18 cellular contexts compared by ENCODE assay signal in genomic region chr9:72661401-72662135, GRCh38.
DNase-seq lines count a peak whose midpoint lies in the region; ATAC-seq, FAIRE-seq and TF ChIP-seq lines count a peak whose summit lies in the region.
"Had no signal": no experiment of that assay in that cellular context is flagged by ENCODE, and none has a peak within 500 bp of the region (broad histone marks: within the 10 kb centered on the region; RNA-seq: fewer than 3 reads in every experiment).

No MANE protein-coding gene starts in this region.

- no TSS peak for BruUV-seq in PC-3 (replicated peaks; lab: Mats Ljungman, UMichigan)

- no peak overlapping the region for H3K9ac ChIP-seq in astrocyte (ENCODE audit: low read length)
- H3K9ac ChIP-seq in PC-3 (ENCODE audit: low read length), result no peak overlapping the region
- H3K9ac ChIP-seq: KMS-11 had no signal

- H3K27me3 Mint-ChIP-seq in astrocyte (ENCODE audit: low read depth, unreplicated experiment), result no peaks in the 10 kb centered on the region

- peak overlapping the region; percentile 70 for H3K27ac Mint-ChIP-seq in astrocyte (ENCODE audit: unreplicated experiment)
- H3K27ac Mint-ChIP-seq: endodermal cell; naive thymus-derived CD4-positive, alpha-beta T cell; T-helper 1 cell treated with Interleukin-12 subunit alpha and Interleukin-12 subunit beta and Interleukin-4 antibody, amounts not matched to agents 30 μg/mL and 1 μg/mL, for 36 hours had no signal

- H2AFZ ChIP-seq in astrocyte (ENCODE audit: low read depth, low read length) (no peak overlapping the region), PC-3 (ENCODE audit: low read length) (no peak overlapping the region)

- H3K79me2 ChIP-seq in astrocyte (ENCODE audit: insufficient read depth, low read length), result no peaks in the 10 kb centered on the region
- no peaks in the 10 kb centered on the region for H3K79me2 ChIP-seq in PC-3 (ENCODE audit: low read length)

- peaks cover 21% of the 10 kb centered on the region for H3K4me1 Mint-ChIP-seq in astrocyte (ENCODE audit: low read depth, unreplicated experiment)
- H3K4me1 Mint-ChIP-seq: naive thymus-derived CD4-positive, alpha-beta T cell had no signal

- H3K27ac ChIP-seq in astrocyte (ENCODE audit: low read depth, low read length), result no peak overlapping the region
- no peak overlapping the region for H3K27ac ChIP-seq in PC-3 (ENCODE audit: low read length)
- H3K27ac ChIP-seq: KMS-11 had no signal

- no peak overlapping the region for H3K4me3 ChIP-seq in astrocyte (ENCODE audit: insufficient read depth, low read depth, low read length)
- no peak overlapping the region for H3K4me3 ChIP-seq in foreskin fibroblast (ENCODE audit: low read depth in 1 of 2, low read length in 2 of 2)
- H3K4me3 ChIP-seq in PC-3 (ENCODE audit: low read length), result no peak overlapping the region

- CTCF ChIA-PET in PC-3 (lab: Charles Lee), result no interaction called here

- no peak for ATAC-seq in GM19324 (IDR thresholded peaks at IDR 0.05; ENCODE audit: low FRiP score, unreplicated experiment)
- no peak for ATAC-seq in PC-3
- ATAC-seq: activated CD4-positive, CD25-positive, alpha-beta regulatory T cell treated with anti-CD3 and anti-CD28 coated beads, Interleukin-2, amount 50 U/mL, for 24 hours; naive thymus-derived CD4-positive, alpha-beta T cell; Panc1 had no signal

- H3K9me2 ChIP-seq in PC-3 (replicated peaks; ENCODE audit: low read length), result no peaks in the 10 kb centered on the region

- intact Hi-C loops in PC-3 (cut with micrococcal nuclease), result loop anchor here (10.0 kb wide), 1 partner anchor 83 kb away; no protein-coding TSS in a partner anchor

- H3K36me3 ChIP-seq in astrocyte (ENCODE audit: insufficient read depth, low read length) (no peaks in the 10 kb centered on the region), PC-3 (ENCODE audit: low read depth, low read length) (no peaks in the 10 kb centered on the region)

- H4K20me1 ChIP-seq in astrocyte (ENCODE audit: insufficient read depth, low read length) (no peaks in the 10 kb centered on the region), PC-3 (ENCODE audit: low read length) (no peaks in the 10 kb centered on the region)

- DNase-seq in H4 (ENCODE audit: low spot score) (peak; percentile 11), astrocyte (ENCODE audit: low read depth) (peak; percentile 90), foreskin fibroblast (peak; percentile 28 to 72), urothelium cell line (ENCODE audit: low spot score) (peak; percentile 40), PC-3 (no peak), NCI-H2107 treated with DMSO at 0.1 percent for 48 hours (lab: John Stamatoyannopoulos, UW; ENCODE audit: unreplicated experiment) (no peak)
- DNase-seq: activated naive CD4-positive, alpha-beta T cell treated with Interleukin-2 at 50 U/mL for 16 hours; endodermal cell; H7; hippocampal formation; naive thymus-derived CD4-positive, alpha-beta T cell; NCI-H510A; stimulated activated CD4-positive, alpha-beta T cell treated with anti-CD3 and anti-CD28 coated beads, Interleukin-2, amount 100 ng/mL, for 24 hours had no signal

- H3K4me3 Mint-ChIP-seq in astrocyte (ENCODE audit: unreplicated experiment), result no peak overlapping the region
- H3K4me3 Mint-ChIP-seq: endodermal cell; naive thymus-derived CD4-positive, alpha-beta T cell; T-helper 1 cell treated with Interleukin-12 subunit alpha and Interleukin-12 subunit beta and Interleukin-4 antibody, amounts not matched to agents 30 μg/mL and 1 μg/mL, for 36 hours had no signal

- POLR2A ChIA-PET in PC-3 (lab: Charles Lee; ENCODE audit: unreplicated experiment), result no interaction called here

- TF ChIP-seq CTCF in astrocyte (IDR thresholded peaks at IDR 0.05; ENCODE audit: insufficient read depth, low read depth, low read length), result no peak
- TF ChIP-seq CTCF in foreskin fibroblast (IDR thresholded peaks at IDR 0.05; ENCODE audit: low read depth, low read length), result no peak
- no peak for TF ChIP-seq CTCF in PC-3 (conservative IDR thresholded peaks at IDR 0.05; ENCODE audit: low read depth, low read length)

- H3K36me3 Mint-ChIP-seq in astrocyte (ENCODE audit: low read depth, unreplicated experiment), result no peaks in the 10 kb centered on the region

- H3K9me3 ChIP-seq in astrocyte (ENCODE audit: insufficient read depth, low read depth, low read length) (no peaks in the 10 kb centered on the region), PC-3 (ENCODE audit: low read length) (no peaks in the 10 kb centered on the region)

- FAIRE-seq in astrocyte (lab: Jason Lieb, UNC), result peak; percentile 58
- FAIRE-seq in urothelium cell line (lab: Jason Lieb, UNC), result no peak

- H3K27me3 ChIP-seq in astrocyte (ENCODE audit: insufficient read depth, low read length) (no peaks in the 10 kb centered on the region), PC-3 (ENCODE audit: low read length) (peaks cover 23% of the 10 kb centered on the region)

- no peak overlapping the region for H3K4me2 ChIP-seq in astrocyte (ENCODE audit: low read length)
- H3K4me2 ChIP-seq in PC-3 (ENCODE audit: low read length), result no peak overlapping the region
- H3K4me2 ChIP-seq: KMS-11 had no signal

- H3K4me1 ChIP-seq in astrocyte (ENCODE audit: insufficient read depth, low read length) (peaks cover 16% of the 10 kb centered on the region), PC-3 (ENCODE audit: insufficient read depth, low read length) (no peaks in the 10 kb centered on the region)

- H3K9me3 Mint-ChIP-seq in astrocyte (ENCODE audit: unreplicated experiment), result peaks cover 6% of the 10 kb centered on the region
- H3K9me3 Mint-ChIP-seq: T-helper 1 cell treated with Interleukin-12 subunit alpha and Interleukin-12 subunit beta and Interleukin-4 antibody, amounts not matched to agents 30 μg/mL and 1 μg/mL, for 36 hours had no signal

- H3F3A ChIP-seq in PC-3 (ENCODE audit: low read length, unreplicated experiment), result no peaks in the 10 kb centered on the region

Comparison
In these comparisons a context has a peak if more than half of its experiments do, and no peak if none do; other contexts are left out.
1. DNase-seq: peak in H4 (single experiment), astrocyte (single experiment), foreskin fibroblast (2 of 2) and urothelium cell line (single experiment); none in PC-3 (single experiment) and NCI-H2107 treated with DMSO at 0.1 percent for 48 hours (single experiment).